In genomic region chr13:101751488-101751887, GRCh38 we compare ENCODE assay signal across 8 cellular contexts.
A peak's percentile ranks its signal among the peaks of the same experiment; 100 is the strongest.
DNase-seq lines count a peak whose midpoint lies in the region; ATAC-seq, FAIRE-seq and TF ChIP-seq lines count a peak whose summit lies in the region.

No MANE protein-coding gene starts in this region.

- no peak overlapping the region for H3K4me3 Mint-ChIP-seq in activated CD4-positive, alpha-beta T cell treated with anti-CD3 and anti-CD28 coated beads, Interleukin-2, amount 10 ng/mL, durations not matched to agents 7 days and 5 days
- no peak overlapping the region for H3K4me3 Mint-ChIP-seq in activated CD4-positive, alpha-beta T cell treated with anti-CD3 and anti-CD28 coated beads, Interleukin-2, amount 10 ng/mL, durations not matched to agents 24 days and 14 days

- TF ChIP-seq POLR2A in transverse colon (IDR thresholded peaks at IDR 0.05), result no peak

- 5 to 14% methylated on average over 2 to 3 of the region's 3 CpGs for WGBS in transverse colon (ENCODE audit: low coverage in 1 of 2), 2 donors

- no peaks in the 10 kb centered on the region for H3K36me3 ChIP-seq in transverse colon

- in situ Hi-C loops in transverse colon (cut with MboI; ENCODE audit: low pct_ligation_motif_present in 1 of 4, low pct_unique_long_range_greater_than_20kb in 1 of 4, low sequenced_read_pairs in 3 of 4), result loop anchor here in 1 of 4 donors (25.0 kb wide), 1 partner anchor 239 kb away; no protein-coding TSS in a partner anchor

- H3K4me1 Mint-ChIP-seq in activated CD4-positive, alpha-beta T cell treated with anti-CD3 and anti-CD28 coated beads, Interleukin-2, amount 10 ng/mL, durations not matched to agents 7 days and 5 days, result no peaks in the 10 kb centered on the region
- H3K4me1 Mint-ChIP-seq in activated CD4-positive, alpha-beta T cell treated with anti-CD3 and anti-CD28 coated beads, Interleukin-2, amount 10 ng/mL, durations not matched to agents 24 days and 14 days, result no peaks in the 10 kb centered on the region

- H3K36me3 Mint-ChIP-seq in activated CD4-positive, alpha-beta T cell treated with anti-CD3 and anti-CD28 coated beads, Interleukin-2, amount 10 ng/mL, durations not matched to agents 7 days and 5 days (ENCODE audit: low read depth), result no peaks in the 10 kb centered on the region
- no peaks in the 10 kb centered on the region for H3K36me3 Mint-ChIP-seq in activated CD4-positive, alpha-beta T cell treated with anti-CD3 and anti-CD28 coated beads, Interleukin-2, amount 10 ng/mL, durations not matched to agents 24 days and 14 days (ENCODE audit: low read depth)

- intact Hi-C loops in activated CD4-positive, alpha-beta T cell treated with anti-CD3 and anti-CD28 coated beads, Interleukin-2, amount 10 ng/mL, durations not matched to agents 24 days and 14 days (cut with micrococcal nuclease), result no loop called here
- intact Hi-C loops in transverse colon (cut with DNase I; ENCODE audit: low total_unique reads), result no loop called here

- no peak overlapping the region for H3K27ac ChIP-seq in transverse colon

- H3K27me3 ChIP-seq in transverse colon, result no peaks in the 10 kb centered on the region

- peak; percentile 74 for ATAC-seq in HG03045 (IDR thresholded peaks at IDR 0.05; ENCODE audit: unreplicated experiment)

- H3K27ac Mint-ChIP-seq in activated CD4-positive, alpha-beta T cell treated with anti-CD3 and anti-CD28 coated beads, Interleukin-2, amount 10 ng/mL, durations not matched to agents 7 days and 5 days, result no peak overlapping the region
- H3K27ac Mint-ChIP-seq in activated CD4-positive, alpha-beta T cell treated with anti-CD3 and anti-CD28 coated beads, Interleukin-2, amount 10 ng/mL, durations not matched to agents 24 days and 14 days, result no peak overlapping the region

- no peaks in the 10 kb centered on the region for H3K27me3 Mint-ChIP-seq in activated CD4-positive, alpha-beta T cell treated with anti-CD3 and anti-CD28 coated beads, Interleukin-2, amount 10 ng/mL, durations not matched to agents 7 days and 5 days
- peaks cover 2% of the 10 kb centered on the region for H3K27me3 Mint-ChIP-seq in activated CD4-positive, alpha-beta T cell treated with anti-CD3 and anti-CD28 coated beads, Interleukin-2, amount 10 ng/mL, durations not matched to agents 24 days and 14 days

- DNase-seq in ELF-1 (ENCODE audit: low read depth, low spot score), result peak; percentile 53
- DNase-seq in NCI-H446 treated with DMSO at 0.1 percent for 48 hours (lab: John Stamatoyannopoulos, UW), result peak; percentile 88
- DNase-seq in fibroblast of villous mesenchyme (ENCODE audit: low read depth), result peak; percentile 97
- DNase-seq in activated CD4-positive, alpha-beta T cell treated with anti-CD3 and anti-CD28 coated beads, Interleukin-2, amount 10 ng/mL, durations not matched to agents 7 days and 5 days, result no peak
- DNase-seq in activated CD4-positive, alpha-beta T cell treated with anti-CD3 and anti-CD28 coated beads, Interleukin-2, amount 10 ng/mL, durations not matched to agents 24 days and 14 days, result no peak
- DNase-seq in transverse colon, result no peak
- no peak for DNase-seq in frontal cortex (ENCODE audit: low spot score in 2 of 2)

- CTCF ChIA-PET in activated CD4-positive, alpha-beta T cell treated with anti-CD3 and anti-CD28 coated beads, Interleukin-2, amount 10 ng/mL, durations not matched to agents 7 days and 5 days (lab: Charles Lee), result no interaction called here

- POLR2A ChIA-PET in activated CD4-positive, alpha-beta T cell treated with anti-CD3 and anti-CD28 coated beads, Interleukin-2, amount 10 ng/mL, durations not matched to agents 7 days and 5 days (lab: Charles Lee), result no interaction called here

- H3K4me3 ChIP-seq in fibroblast of villous mesenchyme (ENCODE audit: low read depth, low read length) (no peak overlapping the region), transverse colon (no peak overlapping the region)

- no peak for TF ChIP-seq CTCF in fibroblast of villous mesenchyme (IDR thresholded peaks at IDR 0.05; ENCODE audit: insufficient read depth, low read depth, low read length)
- TF ChIP-seq CTCF in transverse colon (IDR thresholded peaks at IDR 0.05), result no peak

- no peaks in the 10 kb centered on the region for H3K9me3 ChIP-seq in transverse colon

- H3K4me1 ChIP-seq in transverse colon, result no peaks in the 10 kb centered on the region

- H3K9me3 Mint-ChIP-seq in activated CD4-positive, alpha-beta T cell treated with anti-CD3 and anti-CD28 coated beads, Interleukin-2, amount 10 ng/mL, durations not matched to agents 7 days and 5 days, result no peaks in the 10 kb centered on the region
- no peaks in the 10 kb centered on the region for H3K9me3 Mint-ChIP-seq in activated CD4-positive, alpha-beta T cell treated with anti-CD3 and anti-CD28 coated beads, Interleukin-2, amount 10 ng/mL, durations not matched to agents 24 days and 14 days

- no peak for TF ChIP-seq EP300 in transverse colon (IDR thresholded peaks at IDR 0.05; ENCODE audit: low read depth)

- no peak for FAIRE-seq in frontal cortex (lab: Jason Lieb, UNC)

Comparison
In these comparisons a context has a peak if more than half of its experiments do, and no peak if none do; other contexts are left out.
1. DNase-seq: peak in ELF-1 (single experiment), NCI-H446 treated with DMSO at 0.1 percent for 48 hours (single experiment) and fibroblast of villous mesenchyme (single experiment); none in activated CD4-positive, alpha-beta T cell treated with anti-CD3 and anti-CD28 coated beads, Interleukin-2, amount 10 ng/mL, durations not matched to agents 7 days and 5 days (single experiment), activated CD4-positive, alpha-beta T cell treated with anti-CD3 and anti-CD28 coated beads, Interleukin-2, amount 10 ng/mL, durations not matched to agents 24 days and 14 days (single experiment), transverse colon (single experiment) and frontal cortex (0 of 2).